Comparison of ENCODE assay signal across 1 cellular context in the genomic region with DNA sequence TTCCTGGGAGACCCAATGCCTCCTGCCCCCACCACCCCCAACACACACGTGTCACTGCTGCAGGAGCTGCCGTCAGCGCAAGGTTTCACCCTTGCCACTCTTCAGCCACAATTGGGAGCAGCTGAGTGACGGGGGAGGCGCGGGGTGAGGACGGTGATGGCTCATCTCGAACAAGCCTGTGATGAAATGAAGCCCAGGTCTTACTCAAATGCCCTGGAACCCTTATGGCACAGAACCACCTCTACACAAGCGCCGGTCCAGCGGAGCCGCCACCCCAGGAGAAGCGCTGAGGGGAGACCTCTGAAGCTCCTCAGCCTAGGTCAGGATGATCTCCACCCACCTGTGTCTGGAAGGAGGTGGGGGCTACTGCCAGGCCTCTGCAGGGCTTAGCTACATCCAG.
TF ChIP-seq lines count a peak whose summit lies in the region.

No MANE protein-coding gene starts in this region.

TF ChIP-seq in IMR-90, 13 proteins besides CTCF, POLR2A, EP300 and RAD21:
- no peak for TF ChIP-seq RFX5 (IDR thresholded peaks at IDR 0.05; ENCODE audit: low read depth, low read length)
- TF ChIP-seq NFE2L2 (IDR thresholded peaks at IDR 0.05; ENCODE audit: low read depth, low read length), result no peak
- no peak for TF ChIP-seq MXI1 (IDR thresholded peaks at IDR 0.05; ENCODE audit: borderline replicate concordance, low read depth, low read length)
- TF ChIP-seq CEBPB (IDR thresholded peaks at IDR 0.05; ENCODE audit: low read depth, low read length), result no peak
- no peak for TF ChIP-seq MAFK (IDR thresholded peaks at IDR 0.05; ENCODE audit: low read depth, low read length)
- no peak for TF ChIP-seq FOS (IDR thresholded peaks at IDR 0.05; ENCODE audit: low read depth, low read length)
- no peak for TF ChIP-seq USF2 (IDR thresholded peaks at IDR 0.05; ENCODE audit: low read depth, low read length)
- no peak for TF ChIP-seq CHD1 (IDR thresholded peaks at IDR 0.05; ENCODE audit: low read depth, low read length)
- TF ChIP-seq SMC3 (IDR thresholded peaks at IDR 0.05; ENCODE audit: low read depth, low read length), result no peak
- TF ChIP-seq BHLHE40 (IDR thresholded peaks at IDR 0.05; ENCODE audit: low read depth, low read length), result no peak
- no peak for TF ChIP-seq MAZ (IDR thresholded peaks at IDR 0.05; ENCODE audit: borderline replicate concordance, low read depth, low read length)
- TF ChIP-seq RCOR1 (IDR thresholded peaks at IDR 0.05; ENCODE audit: insufficient replicate concordance, low read length), result no peak
- TF ChIP-seq, protein P1, sequence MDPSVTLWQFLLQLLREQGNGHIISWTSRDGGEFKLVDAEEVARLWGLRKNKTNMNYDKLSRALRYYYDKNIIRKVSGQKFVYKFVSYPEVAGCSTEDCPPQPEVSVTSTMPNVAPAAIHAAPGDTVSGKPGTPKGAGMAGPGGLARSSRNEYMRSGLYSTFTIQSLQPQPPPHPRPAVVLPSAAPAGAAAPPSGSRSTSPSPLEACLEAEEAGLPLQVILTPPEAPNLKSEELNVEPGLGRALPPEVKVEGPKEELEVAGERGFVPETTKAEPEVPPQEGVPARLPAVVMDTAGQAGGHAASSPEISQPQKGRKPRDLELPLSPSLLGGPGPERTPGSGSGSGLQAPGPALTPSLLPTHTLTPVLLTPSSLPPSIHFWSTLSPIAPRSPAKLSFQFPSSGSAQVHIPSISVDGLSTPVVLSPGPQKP (IDR thresholded peaks at IDR 0.05; ENCODE audit: borderline replicate concordance, low read depth, low read length), result no peak
